Comparison of ENCODE assay signal across 8 cellular contexts in the genomic region with DNA sequence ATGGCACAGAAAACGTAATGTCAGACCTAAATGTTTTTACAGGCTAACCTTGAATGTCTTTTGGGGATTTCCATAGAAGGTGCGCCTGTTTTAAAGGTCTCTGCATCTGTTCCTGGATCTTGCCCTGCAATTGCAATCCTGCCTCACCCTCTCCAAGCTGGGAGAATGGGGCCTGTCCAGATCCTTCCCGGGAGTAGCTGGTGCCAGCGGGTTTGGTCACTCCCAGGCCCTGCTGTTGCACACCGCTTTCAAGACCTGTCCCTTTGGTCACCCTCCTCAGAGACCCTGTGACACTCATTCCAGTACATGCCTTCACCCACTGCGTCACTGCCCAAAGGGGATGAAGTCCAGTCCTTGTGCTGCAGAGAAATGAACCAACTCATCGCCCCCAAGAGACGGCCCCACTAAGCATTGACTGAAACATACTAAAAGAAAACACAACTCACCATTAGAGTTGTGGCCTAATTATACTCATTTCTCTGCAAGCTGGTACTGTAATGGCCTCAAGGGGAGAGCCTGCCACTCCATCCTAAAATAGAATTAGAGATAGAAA. TPM values are rescaled to one million over a fixed set of nuclear protein-coding genes. Genes with fewer than 3 reads are reported as not detected.
DNase-seq lines count a peak whose midpoint lies in the region; ATAC-seq and TF ChIP-seq lines count a peak whose summit lies in the region.

No MANE protein-coding gene starts in this region.

- H3K36me3 Mint-ChIP-seq in mesothelial cell of epicardium = peaks cover 14% of the 10 kb centered on the region

- H3K9me3 ChIP-seq in tibial artery = no peaks in the 10 kb centered on the region

- H3K27ac Mint-ChIP-seq in mesothelial cell of epicardium = peak overlapping the region; percentile 100

- peaks cover 67% of the 10 kb centered on the region for H3K4me1 Mint-ChIP-seq in mesothelial cell of epicardium

- peaks cover 14 to 17% (median 17%) of the 10 kb centered on the region in 3 donors for H3K36me3 ChIP-seq in tibial artery

- ATAC-seq in GM18519 (IDR thresholded peaks at IDR 0.05; ENCODE audit: low FRiP score, unreplicated experiment) (no peak), HG03460 (IDR thresholded peaks at IDR 0.05; ENCODE audit: unreplicated experiment) (no peak)

- H3K27ac ChIP-seq in tibial artery = peak overlapping the region; percentile 96 to 98

- intact Hi-C loops in tibial artery (cut with DNase I; ENCODE audit: low total_unique reads) = loop anchor here (5.0 kb wide), 5 partner anchors 110 to 470 kb away; no protein-coding TSS in a partner anchor

- no peaks in the 10 kb centered on the region for H3K9me3 Mint-ChIP-seq in mesothelial cell of epicardium

- DNase-seq in NOMO-1 (lab: John Stamatoyannopoulos, UW; ENCODE audit: unreplicated experiment in 2 of 2) (peak; percentile 63 to 71), NOMO-1 treated with DMSO at 0.1 percent for 48 hours (lab: John Stamatoyannopoulos, UW; ENCODE audit: unreplicated experiment) (no peak), SK-MEL-5 (ENCODE audit: low read depth, low spot score) (peak; percentile 54), choroid plexus epithelial cell (ENCODE audit: low read depth) (no peak), mesothelial cell of epicardium (ENCODE audit: low spot score in 2 of 2, unreplicated experiment in 2 of 2) (peak in 1 of 2 experiments; percentile 45), tibial artery (peak; percentile 51 to 92)

- no peaks in the 10 kb centered on the region for H3K27me3 Mint-ChIP-seq in mesothelial cell of epicardium (ENCODE audit: low read depth)

- H3K27me3 ChIP-seq in tibial artery = no peaks in the 10 kb centered on the region

- peak overlapping the region; percentile 51 for H3K4me3 Mint-ChIP-seq in mesothelial cell of epicardium

- TF ChIP-seq CTCF in choroid plexus epithelial cell (conservative IDR thresholded peaks at IDR 0.05; ENCODE audit: low read depth, low read length) (no peak), mesothelial cell of epicardium (IDR thresholded peaks at IDR 0.05; ENCODE audit: unreplicated experiment) (no peak), tibial artery (IDR thresholded peaks at IDR 0.05) (no peak)

- H3K4me1 ChIP-seq in tibial artery = peaks cover 0 to 59% (median 37%) of the 10 kb centered on the region in 4 donors

- in situ Hi-C loops in SK-MEL-5 (cut with HindIII; ENCODE audit: low pct_unique_long_range_greater_than_20kb, low sequenced_read_pairs) = no loop called here

- H3K4me3 ChIP-seq in choroid plexus epithelial cell (ENCODE audit: low read depth, low read length) (peak overlapping the region; percentile 4), tibial artery (peak overlapping the region; percentile 5 to 62)

RNA-seq across cellular contexts. Expression of a gene that starts 1.9 kb away (rescaled TPM):
- 46.1 and 47.5 TPM in 2 replicates for total RNA-seq in SK-MEL-5 (2014; rRNA removed; shearing (Covaris generic))
- polyA plus RNA-seq in SK-MEL-5 (2015; cell fraction: cytosol; rRNA removed) = 46.5 and 70.0 TPM in 2 replicates
- 63.0 and 96.7 TPM in 2 replicates for polyA plus RNA-seq in SK-MEL-5 (2015; cell fraction: nucleus; rRNA removed)
- total RNA-seq in mesothelial cell of epicardium = 130 to 134 TPM (median 130 TPM) in 3 replicates

Comparison
In these comparisons a context has a peak if more than half of its experiments do, and no peak if none do; other contexts are left out.
1. DNase-seq: peak in NOMO-1 (2 of 2), SK-MEL-5 (single experiment) and tibial artery (2 of 2); none in NOMO-1 treated with DMSO at 0.1 percent for 48 hours (single experiment) and choroid plexus epithelial cell (single experiment).